8 cellular contexts compared by ENCODE assay signal in genomic region chr10:48655426-48656240, GRCh38. TPM values are rescaled to one million over a fixed set of nuclear protein-coding genes. Genes with fewer than 3 reads are reported as not detected.
DNase-seq lines count a peak whose midpoint lies in the region; ATAC-seq and TF ChIP-seq lines count a peak whose summit lies in the region.

No MANE protein-coding gene starts in this region.

- no peaks in the 10 kb centered on the region for H3K9me3 ChIP-seq in osteoblast (ENCODE audit: low read depth, low read length)

- H3K36me3 ChIP-seq in ACC112 (ENCODE audit: insufficient read depth, low read length) (no peaks in the 10 kb centered on the region), osteoblast (ENCODE audit: insufficient read depth, low read length) (peaks cover 5% of the 10 kb centered on the region)

- H3K79me2 ChIP-seq in ACC112 (ENCODE audit: control insufficient read depth, insufficient read depth, low read length, unreplicated experiment) (peaks cover 14% of the 10 kb centered on the region), osteoblast (ENCODE audit: insufficient read depth, low read length) (peaks cover 43% of the 10 kb centered on the region)

- no peaks in the 10 kb centered on the region for H4K20me1 ChIP-seq in osteoblast (ENCODE audit: insufficient read depth, low read length)

- intact Hi-C loops in Right ventricle myocardium inferior (cut with DNase I): loop anchor here (1.0 to 5.0 kb wide), 6 partner anchors 47 to 862 kb away; no protein-coding TSS in a partner anchor

- H3K4me1 ChIP-seq in ACC112 (ENCODE audit: control insufficient read depth, insufficient read depth, low read length, unreplicated experiment): peaks cover 10% of the 10 kb centered on the region
- peaks cover 20% of the 10 kb centered on the region for H3K4me1 ChIP-seq in osteoblast (ENCODE audit: insufficient read depth, low read length)

- TF ChIP-seq CTCF in osteoblast (IDR thresholded peaks at IDR 0.05; ENCODE audit: extremely low read depth, low read depth, low read length): no peak

- peak overlapping the region; percentile 78 for H3K4me3 ChIP-seq in ACC112 (ENCODE audit: low read depth, low read length)
- peak overlapping the region; percentile 78 for H3K4me3 ChIP-seq in osteoblast (ENCODE audit: insufficient read depth, low read length)

- no peak for TF ChIP-seq POLR2A in GM18505 (IDR thresholded peaks at IDR 0.05; ENCODE audit: borderline replicate concordance, extremely low read depth, insufficient read depth, insufficient read length)

- H2AFZ ChIP-seq in ACC112 (ENCODE audit: low read length, unreplicated experiment) (peak overlapping the region; percentile 57), osteoblast (ENCODE audit: low read length) (peak overlapping the region; percentile 67)

- peak overlapping the region; percentile 95 for H3K4me2 ChIP-seq in osteoblast (ENCODE audit: insufficient read depth, low read length)

- H3K27me3 ChIP-seq in ACC112 (ENCODE audit: insufficient read depth, low read length) (no peaks in the 10 kb centered on the region), osteoblast (ENCODE audit: insufficient read depth, low read length) (peaks cover 5% of the 10 kb centered on the region)

- peak; percentile 6 for ATAC-seq in GM18505 (IDR thresholded peaks at IDR 0.05; ENCODE audit: unreplicated experiment)
- peak; percentile 7 for ATAC-seq in HG03354 (IDR thresholded peaks at IDR 0.05; ENCODE audit: poor library complexity, severe bottlenecking, unreplicated experiment)
- ATAC-seq in Right ventricle myocardium inferior: peak; percentile 77

- DNase-seq in activated CD4-positive, CD25-positive, alpha-beta regulatory T cell treated with anti-CD3 and anti-CD28 coated beads, Interleukin-2, amount 50 U/mL, for 72 hours: peak; percentile 40
- DNase-seq in Right ventricle myocardium inferior (ENCODE audit: missing footprints) (peak; percentile 89), osteoblast (ENCODE audit: insufficient read length, low spot score, missing footprints) (peak; percentile 94), dedifferentiated amniotic fluid mesenchymal stem cell (ENCODE audit: extremely low spot score) (no peak)
- DNase-seq in stimulated activated CD4-positive, alpha-beta T cell treated with anti-CD3 and anti-CD28 coated beads, Interleukin-4, amount 100 ng/mL, for 24 hours: no peak

- H3K27ac ChIP-seq in ACC112 (ENCODE audit: low read depth, low read length) (peak overlapping the region; percentile 72), osteoblast (ENCODE audit: low read depth, low read length) (peak overlapping the region; percentile 69)

RNA-seq across cellular contexts. Expression of gene WDFY4, which starts 29.0 kb away (rescaled TPM):
- 2.5 TPM for total RNA-seq in Right ventricle myocardium inferior
- under 0.01 and 0.36 TPM in 2 replicates for total RNA-seq in osteoblast

RNA-seq across cellular contexts. Expression of gene ARHGAP22, which starts 50.8 kb away (rescaled TPM):
- total RNA-seq in Right ventricle myocardium inferior: 3.5 TPM
- total RNA-seq in osteoblast: 45.6 and 50.1 TPM in 2 replicates

Comparison
In these comparisons a context has a peak if more than half of its experiments do, and no peak if none do; other contexts are left out.
1. ATAC-seq: peak in every context shown above with its lines; median percentile 77 in Right ventricle myocardium inferior; 7 in HG03354; 6 in GM18505.
2. DNase-seq: peak in activated CD4-positive, CD25-positive, alpha-beta regulatory T cell treated with anti-CD3 and anti-CD28 coated beads, Interleukin-2, amount 50 U/mL, for 72 hours (single experiment), Right ventricle myocardium inferior (single experiment) and osteoblast (single experiment); none in dedifferentiated amniotic fluid mesenchymal stem cell (single experiment) and stimulated activated CD4-positive, alpha-beta T cell treated with anti-CD3 and anti-CD28 coated beads, Interleukin-4, amount 100 ng/mL, for 24 hours (single experiment).
3. RNA of gene ARHGAP22, which starts 50.8 kb away (total RNA-seq): 45.6 to 50.1 TPM in osteoblast; 3.5 TPM in Right ventricle myocardium inferior (single experiment); every median in the first group is over 10 times any median in the second.